In the genomic region with DNA sequence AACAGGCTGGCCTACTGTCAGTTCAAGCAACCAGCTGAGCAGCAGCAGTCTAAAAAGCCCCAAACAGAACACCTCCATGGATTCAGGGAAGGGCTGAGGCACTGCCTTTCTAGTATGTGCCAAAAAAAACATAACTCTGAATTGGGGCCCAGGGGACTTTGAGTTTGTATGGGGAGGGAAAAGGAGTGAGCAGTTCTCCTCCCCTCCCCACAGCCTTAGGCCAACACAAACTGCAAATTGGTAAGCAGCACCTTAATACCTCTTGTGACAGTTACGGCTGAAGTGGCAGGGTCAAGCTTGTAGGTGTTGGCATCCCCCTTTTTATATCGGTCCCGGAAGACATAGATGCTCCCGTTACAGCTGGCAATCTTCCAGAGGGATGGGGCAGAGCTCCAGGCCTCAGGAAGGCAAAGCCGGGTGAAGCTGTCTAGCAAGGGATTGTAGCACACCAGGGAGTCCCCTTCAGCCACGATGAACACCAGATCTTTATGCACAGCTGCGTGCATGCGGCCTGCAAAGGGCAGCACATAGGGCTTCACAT, we compare ENCODE assay signal across 1 cellular context.
TF ChIP-seq lines count a peak whose summit lies in the region.

No MANE protein-coding gene starts in this region.

TF ChIP-seq in K562, 482 proteins besides CTCF, POLR2A, EP300 and RAD21:
- TF ChIP-seq GABPB2 (CRISPR knock-in tag; conservative IDR thresholded peaks at IDR 0.05) (no peak), NFIC (IDR thresholded peaks at IDR 0.05) (peak; percentile 27; the same call in 1 of the 2 replicates)
